In the genomic region with DNA sequence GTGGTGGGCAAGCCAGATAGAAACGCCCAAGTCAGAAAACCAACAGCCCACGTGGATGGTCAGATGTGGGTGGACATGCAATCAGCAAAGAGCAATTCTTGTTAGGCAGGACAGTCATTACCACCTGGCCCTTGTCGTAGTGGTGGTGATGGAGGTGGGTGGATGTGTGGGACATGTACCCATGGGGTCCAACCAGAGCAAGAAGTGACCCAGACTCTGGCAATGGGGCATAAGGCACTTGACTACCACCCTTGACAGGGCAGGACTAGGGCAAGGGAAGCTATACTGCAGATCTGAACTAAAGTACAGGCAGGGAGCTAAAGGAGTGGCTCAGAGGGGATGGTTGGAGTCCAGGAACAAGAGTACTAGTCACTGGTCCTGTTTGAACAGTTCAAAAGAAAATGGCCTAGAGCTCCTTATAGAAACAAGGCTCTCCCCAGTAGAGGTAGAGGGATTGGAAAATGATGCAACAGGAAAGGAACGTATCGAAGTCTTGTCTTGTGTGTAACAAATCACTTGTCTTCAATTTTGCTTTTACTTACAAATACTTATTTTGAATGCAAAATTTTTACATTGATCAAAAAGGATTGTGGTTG, we compare ENCODE assay signal across 18 cellular contexts. TPM values are rescaled to one million over a fixed set of nuclear protein-coding genes. Genes with fewer than 3 reads are reported as not detected.
"Had no signal": no experiment of that assay in that cellular context is flagged by ENCODE, and none has a peak within 500 bp of the region (broad histone marks: within the 10 kb centered on the region; RNA-seq: fewer than 3 reads in every experiment).

No MANE protein-coding gene starts in this region.

- H3K27me3 ChIP-seq: left lung, neutrophil had no signal

- H3K4me3 ChIP-seq: left lung had no signal

- H3K27ac ChIP-seq: left lung, neutrophil had no signal

- H3K9me3 ChIP-seq: left lung, neutrophil had no signal

- H3K36me3 ChIP-seq: left lung, neutrophil had no signal

- DNase-seq: activated CD4-positive, alpha-beta T cell treated with anti-CD3 and anti-CD28 coated beads for 48 hours; activated CD8-positive, alpha-beta T cell treated with anti-CD3 and anti-CD28 coated beads, Interleukin-2, amount 10 ng/mL, durations not matched to agents 7 days and 5 days; activated naive CD4-positive, alpha-beta T cell treated with anti-CD3 and anti-CD28 coated beads for 36 hours; central memory CD4-positive, alpha-beta T cell; cortex of kidney; effector memory CD4-positive, alpha-beta T cell; left lung; naive B cell; stimulated activated CD4-positive, alpha-beta T cell treated with anti-CD3 and anti-CD28 coated beads, Interleukin-2, amount 100 ng/mL, for 24 hours; stimulated activated naive B cell treated with anti-CD40 and anti-IgM and Interleukin-4, amounts not matched to agents 10 μg/mL and 1 μg/mL and 100 μg/mL, for 72 hours; T-helper 17 cell; trophoblast cell had no signal

- ATAC-seq: activated CD8-positive, alpha-beta T cell treated with anti-CD3 and anti-CD28 coated beads, Interleukin-2, amount 10 ng/mL, durations not matched to agents 7 days and 5 days; activated T-helper 17 cell treated with anti-CD3 and anti-CD28 coated beads, Interleukin-2, amount 50 U/mL, for 72 hours; left lung; stimulated activated naive B cell treated with anti-CD40 and anti-IgM and Interleukin-4, amounts not matched to agents 10 μg/mL and 1 μg/mL and 100 μg/mL, for 72 hours; T-helper 17 cell; WTC11 had no signal

- FAIRE-seq: astrocyte had no signal

RNA-seq across cellular contexts. Expression of gene LMOD2, which starts 17.6 kb away (rescaled TPM):
- total RNA-seq: activated CD8-positive, alpha-beta T cell treated with anti-CD3 and anti-CD28 coated beads, Interleukin-2, amount 10 ng/mL, durations not matched to agents 7 days and 5 days; activated naive CD4-positive, alpha-beta T cell treated with anti-CD3 and anti-CD28 coated beads for 36 hours; activated T-helper 17 cell treated with anti-CD3 and anti-CD28 coated beads, Interleukin-2, amount 50 U/mL, for 72 hours; astrocyte; left lung; mesenteric fat pad; subcutaneous adipose tissue; T-helper 17 cell; WTC11 had no signal
